ENCODE assay signal across 13 cellular contexts in genomic region chr18:79912994-79913831, GRCh38. TPM values are rescaled to one million over a fixed set of nuclear protein-coding genes. Genes with fewer than 3 reads are reported as not detected.
DNase-seq lines count a peak whose midpoint lies in the region; ATAC-seq, FAIRE-seq and TF ChIP-seq lines count a peak whose summit lies in the region.
"Had no signal": no experiment of that assay in that cellular context is flagged by ENCODE, and none has a peak within 500 bp of the region (broad histone marks: within the 10 kb centered on the region; RNA-seq: fewer than 3 reads in every experiment).

No MANE protein-coding gene starts in this region.

- no peak overlapping the region for H3K27ac ChIP-seq in CD4-positive, alpha-beta T cell (ENCODE audit: low read depth, low read length)
- H3K27ac ChIP-seq in MM.1S (ENCODE audit: low read length): no peak overlapping the region
- H3K27ac ChIP-seq: gastroesophageal sphincter had no signal

- H3K9me2 ChIP-seq in MM.1S (replicated peaks; ENCODE audit: insufficient read depth, low read length): no peaks in the 10 kb centered on the region

- no peaks in the 10 kb centered on the region for H3K27me3 ChIP-seq in CD4-positive, alpha-beta T cell (ENCODE audit: control insufficient read depth, insufficient read depth, low read length)
- no peaks in the 10 kb centered on the region for H3K27me3 ChIP-seq in MM.1S (replicated peaks; ENCODE audit: insufficient read depth, low read length)
- H3K27me3 ChIP-seq: gastroesophageal sphincter had no signal

- H3K4me3 ChIP-seq in MM.1S (ENCODE audit: low read length): no peak overlapping the region
- H3K4me3 ChIP-seq: gastroesophageal sphincter had no signal

- peak overlapping the region; percentile 34 for H3K4me3 Mint-ChIP-seq in CD4-positive, alpha-beta T cell
- peak overlapping the region; percentile 31 for H3K4me3 Mint-ChIP-seq in endothelial cell (ENCODE audit: unreplicated experiment)
- H3K4me3 Mint-ChIP-seq in natural killer cell treated with Interleukin-12 subunit alpha and Interleukin-12 subunit beta and Interleukin-15 and Interleukin-18, amount 100 ng/mL, for 72 hours: no peak overlapping the region
- H3K4me3 Mint-ChIP-seq: CD4-positive, CD25-positive, alpha-beta regulatory T cell had no signal

- POLR2A ChIA-PET in CD4-positive, alpha-beta T cell (lab: Charles Lee): no interaction called here

- H3K36me3 ChIP-seq in MM.1S (replicated peaks; ENCODE audit: insufficient read depth, low read length): no peaks in the 10 kb centered on the region

- peaks cover 54% of the 10 kb centered on the region for H3K36me3 Mint-ChIP-seq in CD4-positive, alpha-beta T cell (ENCODE audit: low read depth)
- peaks cover 50% of the 10 kb centered on the region for H3K36me3 Mint-ChIP-seq in endothelial cell (ENCODE audit: low read depth, unreplicated experiment)
- H3K36me3 Mint-ChIP-seq in natural killer cell treated with Interleukin-12 subunit alpha and Interleukin-12 subunit beta and Interleukin-15 and Interleukin-18, amount 100 ng/mL, for 72 hours: peaks cover 14% of the 10 kb centered on the region

- no peak for DNase-seq in CD4-positive, alpha-beta T cell
- DNase-seq in NCI-H1417 treated with DMSO at 0.1 percent for 48 hours (lab: John Stamatoyannopoulos, UW) (peak; percentile 40), endothelial cell (ENCODE audit: low spot score) (no peak), NCI-H748 (lab: John Stamatoyannopoulos, UW; ENCODE audit: unreplicated experiment) (no peak), MM.1S (no peak), RCC 7860 (ENCODE audit: low spot score) (no peak)
- peak; percentile 13 for DNase-seq in natural killer cell treated with Interleukin-12 subunit alpha and Interleukin-12 subunit beta and Interleukin-15 and Interleukin-18, amount 100 ng/mL, for 72 hours (ENCODE audit: low spot score)
- DNase-seq: SIG-M5 had no signal

- intact Hi-C loops in CD4-positive, alpha-beta T cell (cut with DNase I, micrococcal nuclease): loop anchor here in 1 of 2 experiments (10.0 kb wide), 1 partner anchor 52 kb away; the partner anchor contains the start of gene HSBP1L1

- CTCF ChIA-PET in CD4-positive, alpha-beta T cell (lab: Charles Lee): no interaction called here

- no peaks in the 10 kb centered on the region for H3K4me1 ChIP-seq in MM.1S (ENCODE audit: low read length)
- H3K4me1 ChIP-seq: gastroesophageal sphincter had no signal

- ATAC-seq in CD4-positive, alpha-beta T cell (ENCODE audit: poor library complexity): no peak
- no peak for ATAC-seq in natural killer cell treated with Interleukin-12 subunit alpha and Interleukin-12 subunit beta and Interleukin-15 and Interleukin-18, amount 100 ng/mL, for 72 hours
- ATAC-seq in GM18870 (IDR thresholded peaks at IDR 0.05; ENCODE audit: unreplicated experiment): no peak

- H3K79me2 ChIP-seq in MM.1S (ENCODE audit: low read length): no peaks in the 10 kb centered on the region

- H3K27ac Mint-ChIP-seq in CD4-positive, alpha-beta T cell: peak overlapping the region; percentile 95
- H3K27ac Mint-ChIP-seq in endothelial cell (ENCODE audit: unreplicated experiment): no peak overlapping the region
- H3K27ac Mint-ChIP-seq in natural killer cell treated with Interleukin-12 subunit alpha and Interleukin-12 subunit beta and Interleukin-15 and Interleukin-18, amount 100 ng/mL, for 72 hours: no peak overlapping the region

- no peak overlapping the region for H2AFZ ChIP-seq in MM.1S (ENCODE audit: low read length)

- H4K20me1 ChIP-seq in MM.1S (ENCODE audit: insufficient read depth, low read length): no peaks in the 10 kb centered on the region

- H3K9me3 Mint-ChIP-seq in CD4-positive, alpha-beta T cell: no peaks in the 10 kb centered on the region
- H3K9me3 Mint-ChIP-seq in endothelial cell (ENCODE audit: unreplicated experiment): no peaks in the 10 kb centered on the region
- no peaks in the 10 kb centered on the region for H3K9me3 Mint-ChIP-seq in natural killer cell treated with Interleukin-12 subunit alpha and Interleukin-12 subunit beta and Interleukin-15 and Interleukin-18, amount 100 ng/mL, for 72 hours

- no peak overlapping the region for H3K4me2 ChIP-seq in MM.1S (ENCODE audit: low read depth, low read length)

- peaks cover 25% of the 10 kb centered on the region for H3K4me1 Mint-ChIP-seq in CD4-positive, alpha-beta T cell (ENCODE audit: low read depth)
- H3K4me1 Mint-ChIP-seq in endothelial cell (ENCODE audit: unreplicated experiment): peaks cover 9% of the 10 kb centered on the region
- peaks cover 4 to 36% of the 10 kb centered on the region in 2 donors for H3K4me1 Mint-ChIP-seq in natural killer cell treated with Interleukin-12 subunit alpha and Interleukin-12 subunit beta and Interleukin-15 and Interleukin-18, amount 100 ng/mL, for 72 hours (ENCODE audit: low read depth in 2 of 2)

- H3K9ac ChIP-seq in MM.1S (ENCODE audit: low read length): no peak overlapping the region

- H3F3A ChIP-seq in MM.1S (ENCODE audit: insufficient read depth, low read length): no peaks in the 10 kb centered on the region

- peaks cover 4% of the 10 kb centered on the region for H3K27me3 Mint-ChIP-seq in CD4-positive, alpha-beta T cell
- H3K27me3 Mint-ChIP-seq in endothelial cell (ENCODE audit: unreplicated experiment): peaks cover 26% of the 10 kb centered on the region
- no peaks in the 10 kb centered on the region for H3K27me3 Mint-ChIP-seq in natural killer cell treated with Interleukin-12 subunit alpha and Interleukin-12 subunit beta and Interleukin-15 and Interleukin-18, amount 100 ng/mL, for 72 hours
- H3K27me3 Mint-ChIP-seq: CD4-positive, CD25-positive, alpha-beta regulatory T cell had no signal

- no peak for TF ChIP-seq CTCF in CD4-positive, alpha-beta T cell (IDR thresholded peaks at IDR 0.05)
- TF ChIP-seq CTCF in endothelial cell (IDR thresholded peaks at IDR 0.05; ENCODE audit: unreplicated experiment) (no peak), MM.1S (IDR thresholded peaks at IDR 0.05; ENCODE audit: low read length) (no peak)

- no peaks in the 10 kb centered on the region for H3K9me3 ChIP-seq in CD4-positive, alpha-beta T cell (ENCODE audit: control insufficient read depth, low read length)
- H3K9me3 ChIP-seq in MM.1S (replicated peaks; ENCODE audit: insufficient read depth, low read length): no peaks in the 10 kb centered on the region
- H3K9me3 ChIP-seq: gastroesophageal sphincter had no signal

- FAIRE-seq in RCC 7860 (lab: Jason Lieb, UNC): no peak
- FAIRE-seq: keratinocyte had no signal

RNA-seq across cellular contexts. Expression of gene SLC66A2, which starts 38.2 kb away (rescaled TPM):
- total RNA-seq in CD4-positive, alpha-beta T cell: 10 to 100 TPM; 44.5 to 44.8 TPM
- 31.8 TPM for total RNA-seq in endothelial cell (ENCODE audit: unreplicated experiment)
- 10 to 100 TPM; 23.8 to 28.1 TPM for total RNA-seq in natural killer cell treated with Interleukin-12 subunit alpha and Interleukin-12 subunit beta and Interleukin-15 and Interleukin-18, amount 100 ng/mL, for 72 hours

RNA-seq across cellular contexts. Expression of gene HSBP1L1, which starts 51.2 kb away (rescaled TPM):
- 10 to 100 TPM; 42.6 to 42.7 TPM for total RNA-seq in CD4-positive, alpha-beta T cell
- 0.87 TPM for total RNA-seq in endothelial cell (ENCODE audit: unreplicated experiment)
- 1 to 10 TPM; 1.2 to 6.2 TPM for total RNA-seq in natural killer cell treated with Interleukin-12 subunit alpha and Interleukin-12 subunit beta and Interleukin-15 and Interleukin-18, amount 100 ng/mL, for 72 hours
- total RNA-seq: LHCN-M2 had no signal

Comparison
In these comparisons a context has a peak if more than half of its experiments do, and no peak if none do; other contexts are left out.
1. DNase-seq: peak in NCI-H1417 treated with DMSO at 0.1 percent for 48 hours (single experiment) and natural killer cell treated with Interleukin-12 subunit alpha and Interleukin-12 subunit beta and Interleukin-15 and Interleukin-18, amount 100 ng/mL, for 72 hours (single experiment); none in CD4-positive, alpha-beta T cell (0 of 10), endothelial cell (single experiment), NCI-H748 (single experiment), MM.1S (single experiment) and RCC 7860 (single experiment).
2. RNA of gene HSBP1L1, which starts 51.2 kb away (total RNA-seq): 42.6 to 42.7 TPM in CD4-positive, alpha-beta T cell; 1.2 to 6.2 TPM in natural killer cell treated with Interleukin-12 subunit alpha and Interleukin-12 subunit beta and Interleukin-15 and Interleukin-18, amount 100 ng/mL, for 72 hours and 0.87 TPM in endothelial cell (single experiment); every median in the first group is over 4 times any median in the second.